In genomic region chr4:53151489-53151788, GRCh38 we compare ENCODE assay signal across 28 cellular contexts.
"Had no signal": no experiment of that assay in that cellular context is flagged by ENCODE, and none has a peak within 500 bp of the region (broad histone marks: within the 10 kb centered on the region; RNA-seq: fewer than 3 reads in every experiment).

No MANE protein-coding gene starts in this region.

- H3K4me3 Mint-ChIP-seq: activated CD8-positive, alpha-beta T cell treated with anti-CD3 and anti-CD28 coated beads, Interleukin-2, amount 10 ng/mL, durations not matched to agents 7 days and 5 days; activated naive CD8-positive, alpha-beta T cell treated with anti-CD3 and anti-CD28 coated beads, Interleukin-2, amount 50 U/mL, for 24 hours; T-helper 1 cell treated with Interleukin-12 subunit alpha and Interleukin-12 subunit beta and Interleukin-4 antibody, amounts not matched to agents 30 μg/mL and 1 μg/mL, for 36 hours; WTC11 had no signal

- H3K36me3 ChIP-seq: brain microvascular endothelial cell, SJSA1 had no signal

- H3K27ac ChIP-seq: brain microvascular endothelial cell, KMS-11, SJSA1 had no signal

- H3K27me3 ChIP-seq: brain microvascular endothelial cell, SJSA1 had no signal

- DNase-seq: activated CD4-positive, alpha-beta T cell treated with anti-CD3 and anti-CD28 coated beads for 48 hours; activated CD4-positive, alpha-beta T cell treated with anti-CD3 and anti-CD28 coated beads, Interleukin-2, amount 50 U/mL, for 4 hours; activated CD4-positive, CD25-positive, alpha-beta regulatory T cell treated with anti-CD3 and anti-CD28 coated beads, Interleukin-2, amount 50 U/mL, for 72 hours; activated CD8-positive, alpha-beta memory T cell treated with anti-CD3 and anti-CD28 coated beads, Interleukin-2, amount 50 U/mL, for 48 hours; activated CD8-positive, alpha-beta T cell treated with anti-CD3 and anti-CD28 coated beads, Interleukin-2, amount 10 ng/mL, durations not matched to agents 7 days and 5 days; activated effector memory CD4-positive, alpha-beta T cell treated with anti-CD3 and anti-CD28 coated beads, Interleukin-2, amount 50 U/mL, for 16 hours; activated naive CD4-positive, alpha-beta T cell treated with Interleukin-2 at 50 U/mL for 16 hours; activated naive CD8-positive, alpha-beta T cell treated with anti-CD3 and anti-CD28 coated beads, Interleukin-2, amount 50 U/mL, for 24 hours; activated T-cell treated with anti-CD3 and anti-CD28 coated beads, Interleukin-2, amount 50 U/mL, for 1 hour; amniotic stem cell; NCI-H1092 treated with DMSO at 0.1 percent for 48 hours; NCI-H1417 treated with DMSO at 0.1 percent for 48 hours; NCI-H1694; NCI-H2029; NCI-H2107; NCI-H2171 treated with DMSO at 0.1 percent for 48 hours; NCI-H226; NCI-H526 treated with DMSO at 0.1 percent for 48 hours; PC-3; SHP77; SW 1271 had no signal

- FAIRE-seq: RCC 7860 had no signal

- H3K9me3 ChIP-seq: SJSA1 had no signal

- H3K4me2 ChIP-seq: KMS-11 had no signal

- H3K4me3 ChIP-seq: SJSA1 had no signal

- H3K27ac Mint-ChIP-seq: activated CD8-positive, alpha-beta T cell treated with anti-CD3 and anti-CD28 coated beads, Interleukin-2, amount 10 ng/mL, durations not matched to agents 7 days and 5 days; activated naive CD4-positive, alpha-beta T cell treated with anti-CD3 and anti-CD28 coated beads, Interleukin-2, amount 50 U/mL, for 72 hours; activated naive CD8-positive, alpha-beta T cell treated with anti-CD3 and anti-CD28 coated beads, Interleukin-2, amount 50 U/mL, for 24 hours; T-helper 1 cell treated with Interleukin-12 subunit alpha and Interleukin-12 subunit beta and Interleukin-4 antibody, amounts not matched to agents 30 μg/mL and 1 μg/mL, for 36 hours; WTC11 had no signal

- H3K4me1 Mint-ChIP-seq: activated naive CD8-positive, alpha-beta T cell treated with anti-CD3 and anti-CD28 coated beads, Interleukin-2, amount 50 U/mL, for 24 hours had no signal

- H3K4me1 ChIP-seq: SJSA1 had no signal

- H3K27me3 Mint-ChIP-seq: activated naive CD8-positive, alpha-beta T cell treated with anti-CD3 and anti-CD28 coated beads, Interleukin-2, amount 50 U/mL, for 24 hours had no signal

- H3K9ac ChIP-seq: KMS-11 had no signal
